In the genomic region with DNA sequence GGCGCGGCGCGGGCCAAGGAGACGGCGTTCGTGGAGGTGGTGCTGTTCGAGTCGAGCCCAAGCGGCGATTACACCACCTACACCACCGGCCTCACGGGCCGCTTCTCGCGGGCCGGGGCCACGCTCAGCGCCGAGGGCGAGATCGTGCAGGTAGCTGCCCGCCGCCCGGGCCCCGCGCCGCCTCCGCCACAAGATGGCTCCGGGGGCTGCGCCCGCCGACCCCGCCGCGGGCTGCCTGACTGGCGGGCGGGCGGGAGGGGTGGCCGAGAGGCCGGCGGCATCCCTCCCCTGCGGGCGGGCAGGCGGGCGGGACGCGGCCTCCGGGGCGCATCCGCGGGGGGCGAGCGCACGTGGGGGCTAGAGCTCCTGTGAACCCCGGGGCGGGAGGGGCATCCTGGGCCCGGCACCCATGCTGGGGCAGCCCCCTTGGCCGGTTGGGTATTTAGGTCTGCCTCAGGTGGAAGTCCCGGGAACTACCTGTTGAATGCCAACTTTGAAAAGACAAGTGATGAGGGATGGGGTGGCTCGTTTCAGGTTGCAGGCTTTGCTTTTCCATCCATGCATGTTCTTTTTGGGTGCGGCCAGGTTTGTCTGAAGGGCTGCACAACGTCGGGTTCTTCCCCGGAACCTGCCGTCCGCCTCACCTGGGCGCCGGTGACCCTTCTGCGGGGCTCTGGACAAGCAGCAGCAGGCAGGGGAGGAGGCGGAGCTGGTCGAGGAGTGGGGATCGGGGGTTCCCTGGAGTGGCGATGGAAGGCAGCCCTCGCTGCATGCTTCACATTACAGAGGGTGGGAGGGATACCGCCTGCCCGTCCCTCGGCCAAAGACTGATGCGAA, we compare ENCODE assay signal across 7 cellular contexts. TPM values are rescaled to one million over a fixed set of nuclear protein-coding genes. Genes with fewer than 3 reads are reported as not detected.
DNase-seq lines count a peak whose midpoint lies in the region; ATAC-seq and TF ChIP-seq lines count a peak whose summit lies in the region.

No MANE protein-coding gene starts in this region.

- WGBS in esophagus muscularis mucosa: 14% methylated on average over 19 of the region's 79 CpGs

- H3F3A ChIP-seq in Loucy (ENCODE audit: low read depth): no peaks in the 10 kb centered on the region

- no peak overlapping the region for H2AFZ ChIP-seq in Loucy (ENCODE audit: low read length)

- TF ChIP-seq EP300 in esophagus muscularis mucosa (IDR thresholded peaks at IDR 0.05): no peak

- H3K4me3 Mint-ChIP-seq in nephron progenitor cell: peak overlapping the region; percentile 89

- peak overlapping the region; percentile 51 for H3K27ac Mint-ChIP-seq in nephron progenitor cell

- no peaks in the 10 kb centered on the region for H3K36me3 Mint-ChIP-seq in nephron progenitor cell (ENCODE audit: low read depth)

- no peaks in the 10 kb centered on the region for H3K9me3 Mint-ChIP-seq in nephron progenitor cell

- H3K27me3 ChIP-seq in Loucy (ENCODE audit: insufficient read depth, low read length, poor library complexity, severe bottlenecking) (no peaks in the 10 kb centered on the region), esophagus muscularis mucosa (no peaks in the 10 kb centered on the region)

- TF ChIP-seq CTCF in Loucy (conservative IDR thresholded peaks at IDR 0.05; ENCODE audit: low read length): no peak; the same call in 1 of the 2 replicates
- no peak for TF ChIP-seq CTCF in esophagus muscularis mucosa (IDR thresholded peaks at IDR 0.05)
- TF ChIP-seq CTCF in nephron progenitor cell (IDR thresholded peaks at IDR 0.05): no peak

- H3K9me3 ChIP-seq in Loucy (ENCODE audit: insufficient read depth, low read depth, low read length) (no peaks in the 10 kb centered on the region), esophagus muscularis mucosa (no peaks in the 10 kb centered on the region)

- H3K4me1 ChIP-seq in Loucy (ENCODE audit: insufficient read depth, low read length, poor library complexity, severe bottlenecking) (peaks cover 62% of the 10 kb centered on the region), esophagus muscularis mucosa (peaks cover 19 to 58% (median 52%) of the 10 kb centered on the region in 4 donors)

- H3K36me3 ChIP-seq in Loucy (ENCODE audit: insufficient read depth, low read length) (no peaks in the 10 kb centered on the region), esophagus muscularis mucosa (no peaks in the 10 kb centered on the region)

- H3K4me2 ChIP-seq in Loucy (ENCODE audit: low read depth, low read length, poor library complexity, severe bottlenecking): peak overlapping the region; percentile 96

- no peak for TF ChIP-seq POLR2A in esophagus muscularis mucosa (IDR thresholded peaks at IDR 0.05; ENCODE audit: low read depth)

- H3K4me1 Mint-ChIP-seq in nephron progenitor cell: peaks cover 57% of the 10 kb centered on the region

- peak; percentile 15 for DNase-seq in GM19238 (ENCODE audit: insufficient read length, low spot score)
- DNase-seq in activated T-cell treated with anti-CD3 and anti-CD28 coated beads for 4 hours: peak; percentile 17
- DNase-seq in esophagus muscularis mucosa (ENCODE audit: extremely low spot score): no peak
- peak; percentile 63 for DNase-seq in nephron progenitor cell
- DNase-seq in NOMO-1 treated with dmso at 0.1 percent for 144 hours (lab: John Stamatoyannopoulos, UW; ENCODE audit: unreplicated experiment): no peak

- peaks cover 7% of the 10 kb centered on the region for H3K27me3 Mint-ChIP-seq in nephron progenitor cell (ENCODE audit: low read depth, poor library complexity)

- H3K27ac ChIP-seq in esophagus muscularis mucosa (replicated peaks in 1 of 4): peak overlapping the region; percentile 76 to 86 (median 82)

- H4K20me1 ChIP-seq in Loucy (ENCODE audit: insufficient read depth, low read length, poor library complexity, severe bottlenecking): peaks cover 39% of the 10 kb centered on the region

- intact Hi-C loops in esophagus muscularis mucosa (cut with DNase I): loop anchor here (10.0 kb wide), 1 partner anchor 151 kb away; no protein-coding TSS in a partner anchor

- H3K9ac ChIP-seq in Loucy (ENCODE audit: low read depth, low read length, poor library complexity, severe bottlenecking): peak overlapping the region; percentile 58

- no peaks in the 10 kb centered on the region for H3K9me2 ChIP-seq in Loucy (replicated peaks; ENCODE audit: low read depth, low read length)

- peak overlapping the region; percentile 80 for H3K4me3 ChIP-seq in Loucy (ENCODE audit: low read length, poor library complexity, severe bottlenecking)
- H3K4me3 ChIP-seq in esophagus muscularis mucosa: peak overlapping the region; percentile 59 to 89 (median 74)

- ATAC-seq in GM21825 (IDR thresholded peaks at IDR 0.05; ENCODE audit: unreplicated experiment): no peak

- H3K79me2 ChIP-seq in Loucy (ENCODE audit: insufficient read depth, low read length): peaks cover 50% of the 10 kb centered on the region

RNA-seq across cellular contexts. Expression of gene ZNRF3, which starts 0.8 kb away (rescaled TPM):
- total RNA-seq in esophagus muscularis mucosa: 10 to 100 TPM; 12.9 to 29.7 (median 21.9) TPM

Comparison
In these comparisons a context has a peak if more than half of its experiments do, and no peak if none do; other contexts are left out.
1. DNase-seq: peak in GM19238 (single experiment), activated T-cell treated with anti-CD3 and anti-CD28 coated beads for 4 hours (single experiment) and nephron progenitor cell (single experiment); none in esophagus muscularis mucosa (single experiment) and NOMO-1 treated with dmso at 0.1 percent for 144 hours (single experiment).